Comparison of ENCODE assay signal across 21 cellular contexts in genomic region chr12:98697209-98697608, GRCh38.
"Had no signal": no experiment of that assay in that cellular context is flagged by ENCODE, and none has a peak within 500 bp of the region (broad histone marks: within the 10 kb centered on the region; RNA-seq: fewer than 3 reads in every experiment).

No MANE protein-coding gene starts in this region.

- H3K9me3 ChIP-seq: breast epithelium, esophagus muscularis mucosa, gastroesophageal sphincter, mucosa of descending colon, pancreas, right lobe of liver, SJSA1, upper lobe of right lung had no signal

- DNase-seq: activated CD4-positive, alpha-beta T cell treated with anti-CD3 and anti-CD28 coated beads, Interleukin-2, amount 10 ng/mL, durations not matched to agents 24 days and 14 days; activated naive CD4-positive, alpha-beta T cell treated with Interleukin-2 at 50 U/mL for 16 hours; cerebellar nuclear complex; cortex of kidney; heart right ventricle; mesenchymal stem cell; mucosa of descending colon; naive B cell; pancreas; right lobe of liver; small intestine; stimulated activated CD4-positive, alpha-beta T cell treated with anti-CD3 and anti-CD28 coated beads, Interleukin-15, amount 100 ng/mL, for 24 hours; stimulated activated CD4-positive, alpha-beta T cell treated with anti-CD3 and anti-CD28 coated beads, Interleukin-4, amount 100 ng/mL, for 1 hour; upper lobe of right lung; WERI-Rb-1 had no signal

- H3K27ac Mint-ChIP-seq: activated CD4-positive, alpha-beta T cell treated with anti-CD3 and anti-CD28 coated beads, Interleukin-2, amount 10 ng/mL, durations not matched to agents 24 days and 14 days; activated T-helper 2 cell treated with anti-CD3 and anti-CD28 coated beads, Interferon-gamma antibody, Interleukin-2, Interleukin-4, amounts not matched to agents 10 μg/mL and 5 μg/mL and 100 μg/mL, durations not matched to agents 14 hours and 24 hours and 36 hours; stimulated activated memory B cell treated with anti-CD40 and anti-IgM and Interleukin-4, amounts not matched to agents 10 μg/mL and 1 μg/mL and 100 μg/mL, for 72 hours had no signal

- H3K27ac ChIP-seq: breast epithelium, esophagus muscularis mucosa, gastroesophageal sphincter, heart right ventricle, pancreas, right lobe of liver, SJSA1, upper lobe of right lung, WERI-Rb-1 had no signal

- H3K4me3 Mint-ChIP-seq: activated CD4-positive, alpha-beta T cell treated with anti-CD3 and anti-CD28 coated beads, Interleukin-2, amount 10 ng/mL, durations not matched to agents 24 days and 14 days; naive B cell; stimulated activated memory B cell treated with anti-CD40 and anti-IgM and Interleukin-4, amounts not matched to agents 10 μg/mL and 1 μg/mL and 100 μg/mL, for 72 hours had no signal

- H3K9me3 Mint-ChIP-seq: activated CD4-positive, alpha-beta T cell treated with anti-CD3 and anti-CD28 coated beads, Interleukin-2, amount 10 ng/mL, durations not matched to agents 24 days and 14 days; activated T-helper 2 cell treated with anti-CD3 and anti-CD28 coated beads, Interferon-gamma antibody, Interleukin-2, Interleukin-4, amounts not matched to agents 10 μg/mL and 5 μg/mL and 100 μg/mL, durations not matched to agents 14 hours and 24 hours and 36 hours; stimulated activated memory B cell treated with anti-CD40 and anti-IgM and Interleukin-4, amounts not matched to agents 10 μg/mL and 1 μg/mL and 100 μg/mL, for 72 hours had no signal

- H3K4me1 ChIP-seq: breast epithelium, SJSA1 had no signal

- ATAC-seq: gastroesophageal sphincter; heart right ventricle; mucosa of descending colon; pancreas; right lobe of liver; stimulated activated memory B cell treated with anti-CD40 and anti-IgM and Interleukin-4, amounts not matched to agents 10 μg/mL and 1 μg/mL and 100 μg/mL, for 72 hours; upper lobe of right lung had no signal

- H3K27me3 Mint-ChIP-seq: activated CD4-positive, alpha-beta T cell treated with anti-CD3 and anti-CD28 coated beads, Interleukin-2, amount 10 ng/mL, durations not matched to agents 24 days and 14 days; naive B cell; stimulated activated memory B cell treated with anti-CD40 and anti-IgM and Interleukin-4, amounts not matched to agents 10 μg/mL and 1 μg/mL and 100 μg/mL, for 72 hours had no signal

- H3K4me3 ChIP-seq: breast epithelium, esophagus muscularis mucosa, gastroesophageal sphincter, heart right ventricle, mucosa of descending colon, pancreas, right lobe of liver, SJSA1, upper lobe of right lung had no signal

- H3K27me3 ChIP-seq: breast epithelium, esophagus muscularis mucosa, gastroesophageal sphincter, heart right ventricle, pancreas, right lobe of liver, SJSA1, upper lobe of right lung had no signal

- H3K36me3 ChIP-seq: breast epithelium, pancreas, right lobe of liver had no signal
